In genomic region chr3:99965077-99965476, GRCh38 we compare ENCODE assay signal across 13 cellular contexts.
DNase-seq lines count a peak whose midpoint lies in the region; ATAC-seq and TF ChIP-seq lines count a peak whose summit lies in the region.
"Had no signal": no experiment of that assay in that cellular context is flagged by ENCODE, and none has a peak within 500 bp of the region (broad histone marks: within the 10 kb centered on the region; RNA-seq: fewer than 3 reads in every experiment).

No MANE protein-coding gene starts in this region.

- H3K27me3 ChIP-seq in RWPE2 (ENCODE audit: insufficient read depth, poor library complexity, severe bottlenecking) (no peaks in the 10 kb centered on the region), parathyroid adenoma (ENCODE audit: control insufficient read depth, insufficient read depth, low read length) (no peaks in the 10 kb centered on the region)

- peak overlapping the region; percentile 36 for H2AFZ ChIP-seq in parathyroid adenoma

- no peak overlapping the region for H3K4me2 ChIP-seq in parathyroid adenoma (ENCODE audit: low read length)

- H3K4me1 ChIP-seq in RWPE2 (ENCODE audit: insufficient read depth, poor library complexity, severe bottlenecking) (peaks cover 38% of the 10 kb centered on the region), parathyroid adenoma (peaks cover 17% of the 10 kb centered on the region)

- no peaks in the 10 kb centered on the region for H3K36me3 ChIP-seq in RWPE2 (ENCODE audit: low read depth)
- no peaks in the 10 kb centered on the region for H3K36me3 ChIP-seq in parathyroid adenoma (ENCODE audit: control insufficient read depth, insufficient read depth, low read length)

- DNase-seq in EH (ENCODE audit: low read depth) (peak; percentile 61), RWPE2 (ENCODE audit: low spot score) (no peak), fibroblast of pulmonary artery (ENCODE audit: low read depth) (peak; percentile 87), hepatic stellate cell (ENCODE audit: low spot score) (no peak), DMS153 (lab: John Stamatoyannopoulos, UW) (no peak), head of caudate nucleus (no peak), AG20443 (ENCODE audit: low spot score) (no peak)
- DNase-seq: amniotic stem cell; DMS53; effector memory CD4-positive, alpha-beta T cell; NCI-H526 treated with DMSO at 0.1 percent for 48 hours; SHP77 had no signal

- H3K9ac ChIP-seq in parathyroid adenoma = no peak overlapping the region

- H3K79me2 ChIP-seq in parathyroid adenoma = no peaks in the 10 kb centered on the region

- no peaks in the 10 kb centered on the region for H3K9me3 ChIP-seq in RWPE2 (ENCODE audit: severe bottlenecking)
- no peaks in the 10 kb centered on the region for H3K9me3 ChIP-seq in parathyroid adenoma (ENCODE audit: control insufficient read depth, low read length)

- H3K27ac ChIP-seq in RWPE2 (ENCODE audit: poor library complexity, severe bottlenecking) (peak overlapping the region; percentile 24), parathyroid adenoma (peak overlapping the region; percentile 58)

- TF ChIP-seq CTCF in RWPE2 (IDR thresholded peaks at IDR 0.05; ENCODE audit: poor library complexity, severe bottlenecking) (no peak), fibroblast of pulmonary artery (IDR thresholded peaks at IDR 0.05; ENCODE audit: low read length, missing control alignments) (no peak), parathyroid adenoma (IDR thresholded peaks at IDR 0.05) (no peak)

- no peak overlapping the region for H3K4me3 ChIP-seq in RWPE2 (ENCODE audit: severe bottlenecking)
- H3K4me3 ChIP-seq in fibroblast of pulmonary artery (replicated peaks; ENCODE audit: low read depth, low read length) = no peak overlapping the region
- H3K4me3 ChIP-seq in parathyroid adenoma (ENCODE audit: low read depth, low read length) = no peak overlapping the region

- peak; percentile 74 for ATAC-seq in RWPE2 (ENCODE audit: low read depth)

- intact Hi-C loops in head of caudate nucleus (cut with DNase I) = no loop called here

Comparison
In these comparisons a context has a peak if more than half of its experiments do, and no peak if none do; other contexts are left out.
1. DNase-seq: peak in EH (single experiment) and fibroblast of pulmonary artery (single experiment); none in RWPE2 (single experiment), hepatic stellate cell (single experiment), DMS153 (single experiment), head of caudate nucleus (0 of 42) and AG20443 (single experiment).